9 cellular contexts compared by ENCODE assay signal in the genomic region with DNA sequence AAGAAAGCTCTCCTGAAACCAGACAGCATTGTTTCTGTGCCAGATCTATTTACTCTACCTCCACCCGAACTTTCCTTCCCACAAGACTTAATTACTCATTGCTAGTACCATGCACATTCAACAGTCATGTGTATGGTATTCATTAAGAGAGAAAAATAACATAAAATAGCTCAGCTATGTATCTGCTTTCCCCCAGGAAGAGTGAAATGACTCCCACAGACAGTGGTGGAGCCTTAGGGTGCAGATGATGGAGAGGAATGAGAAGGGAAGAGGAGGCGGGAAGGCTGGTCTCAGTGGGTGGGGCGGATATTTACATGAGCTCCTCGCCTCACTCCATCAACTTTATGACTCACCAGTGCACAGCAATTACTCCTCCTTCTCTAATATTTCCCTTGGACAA.
DNase-seq lines count a peak whose midpoint lies in the region; TF ChIP-seq lines count a peak whose summit lies in the region.
"Had no signal": no experiment of that assay in that cellular context is flagged by ENCODE, and none has a peak within 500 bp of the region (broad histone marks: within the 10 kb centered on the region; RNA-seq: fewer than 3 reads in every experiment).

No MANE protein-coding gene starts in this region.

- H3K4me3 ChIP-seq in Peyer's patch, result no peak overlapping the region
- no peak overlapping the region for H3K4me3 ChIP-seq in coronary artery

- H3K4me1 ChIP-seq in Peyer's patch, result no peaks in the 10 kb centered on the region

- no peak overlapping the region for H3K27ac ChIP-seq in Peyer's patch
- no peak overlapping the region for H3K27ac ChIP-seq in coronary artery

- H3K36me3 ChIP-seq in Peyer's patch, result no peaks in the 10 kb centered on the region

- TF ChIP-seq CTCF in AG09319 (IDR thresholded peaks at IDR 0.05; ENCODE audit: low read depth, low read length), result no peak
- no peak for TF ChIP-seq CTCF in Peyer's patch (IDR thresholded peaks at IDR 0.05)
- TF ChIP-seq CTCF in coronary artery (IDR thresholded peaks at IDR 0.05), result no peak

- peak; percentile 64 for DNase-seq in AG09319 (ENCODE audit: extremely low read depth, low read depth)
- peak; percentile 53 for DNase-seq in HS-27A (ENCODE audit: low read depth)
- peak; percentile 89 for DNase-seq in amniotic stem cell (lab: John Stamatoyannopoulos, UW)
- peak; percentile 99 for DNase-seq in kidney glomerular epithelial cell (lab: John Stamatoyannopoulos, UW)
- no peak for DNase-seq in Peyer's patch
- DNase-seq in coronary artery (ENCODE audit: low spot score), result no peak
- DNase-seq in stimulated activated CD4-positive, alpha-beta T cell treated with anti-CD3 and anti-CD28 coated beads, Interleukin-12 subunit alpha, Interleukin-12 subunit beta, amount 100 ng/mL, for 4 hours, result no peak
- no peak for DNase-seq in NCI-H1105 (lab: John Stamatoyannopoulos, UW)
- DNase-seq: NCI-H82 had no signal

- no peak for TF ChIP-seq POLR2A in Peyer's patch (IDR thresholded peaks at IDR 0.05)

- H3K27me3 ChIP-seq in Peyer's patch, result no peaks in the 10 kb centered on the region

- no peaks in the 10 kb centered on the region for H3K9me3 ChIP-seq in Peyer's patch

Comparison
In these comparisons a context has a peak if more than half of its experiments do, and no peak if none do; other contexts are left out.
1. DNase-seq: peak in AG09319 (single experiment), HS-27A (single experiment), amniotic stem cell (single experiment) and kidney glomerular epithelial cell (single experiment); none in Peyer's patch (0 of 3), coronary artery (single experiment), stimulated activated CD4-positive, alpha-beta T cell treated with anti-CD3 and anti-CD28 coated beads, Interleukin-12 subunit alpha, Interleukin-12 subunit beta, amount 100 ng/mL, for 4 hours (single experiment) and NCI-H1105 (single experiment).